ENCODE assay signal across 1 cellular context in genomic region chr6:43277643-43278523, GRCh38.
A peak's percentile ranks its signal among the peaks of the same experiment; 100 is the strongest.
TF ChIP-seq lines count a peak whose summit lies in the region.

No MANE protein-coding gene starts in this region.

TF ChIP-seq in HepG2, 621 proteins besides CTCF, POLR2A, EP300 and RAD21 (continued from another document and continues in another):
- TF ChIP-seq ZNF710 (CRISPR knock-in tag; IDR thresholded peaks at IDR 0.05; ENCODE audit: borderline replicate concordance): peak; percentile 34; the same call in 1 of the 2 replicates
- TF ChIP-seq CERS6 (CRISPR knock-in tag; IDR thresholded peaks at IDR 0.05): no peak
- peak; percentile 87 for TF ChIP-seq PAXIP1 (CRISPR knock-in tag; conservative IDR thresholded peaks at IDR 0.05)
- TF ChIP-seq NCOR1 (IDR thresholded peaks at IDR 0.05; ENCODE audit: borderline replicate concordance, low read length): peak; percentile 83
- TF ChIP-seq HNRNPH1 (optimal IDR thresholded peaks at IDR 0.05; ENCODE audit: low read depth, low read length): peak; percentile 63
- no peak for TF ChIP-seq HDAC6 (IDR thresholded peaks at IDR 0.05; ENCODE audit: low read depth, low read length)
- TF ChIP-seq PHF21A (CRISPR knock-in tag; IDR thresholded peaks at IDR 0.05): peak; percentile 52; the same call in 1 of the 2 replicates
- TF ChIP-seq YEATS4 (CRISPR knock-in tag; IDR thresholded peaks at IDR 0.05; ENCODE audit: borderline replicate concordance): 0 out of 2 replicates have a peak, but pooled peaks have one; percentile 1
- 0 out of 2 replicates have a peak, but pooled peaks have one; percentile 31 for TF ChIP-seq SP5 (CRISPR knock-in tag; IDR thresholded peaks at IDR 0.05; ENCODE audit: borderline replicate concordance, low read depth)
- TF ChIP-seq, protein P1, sequence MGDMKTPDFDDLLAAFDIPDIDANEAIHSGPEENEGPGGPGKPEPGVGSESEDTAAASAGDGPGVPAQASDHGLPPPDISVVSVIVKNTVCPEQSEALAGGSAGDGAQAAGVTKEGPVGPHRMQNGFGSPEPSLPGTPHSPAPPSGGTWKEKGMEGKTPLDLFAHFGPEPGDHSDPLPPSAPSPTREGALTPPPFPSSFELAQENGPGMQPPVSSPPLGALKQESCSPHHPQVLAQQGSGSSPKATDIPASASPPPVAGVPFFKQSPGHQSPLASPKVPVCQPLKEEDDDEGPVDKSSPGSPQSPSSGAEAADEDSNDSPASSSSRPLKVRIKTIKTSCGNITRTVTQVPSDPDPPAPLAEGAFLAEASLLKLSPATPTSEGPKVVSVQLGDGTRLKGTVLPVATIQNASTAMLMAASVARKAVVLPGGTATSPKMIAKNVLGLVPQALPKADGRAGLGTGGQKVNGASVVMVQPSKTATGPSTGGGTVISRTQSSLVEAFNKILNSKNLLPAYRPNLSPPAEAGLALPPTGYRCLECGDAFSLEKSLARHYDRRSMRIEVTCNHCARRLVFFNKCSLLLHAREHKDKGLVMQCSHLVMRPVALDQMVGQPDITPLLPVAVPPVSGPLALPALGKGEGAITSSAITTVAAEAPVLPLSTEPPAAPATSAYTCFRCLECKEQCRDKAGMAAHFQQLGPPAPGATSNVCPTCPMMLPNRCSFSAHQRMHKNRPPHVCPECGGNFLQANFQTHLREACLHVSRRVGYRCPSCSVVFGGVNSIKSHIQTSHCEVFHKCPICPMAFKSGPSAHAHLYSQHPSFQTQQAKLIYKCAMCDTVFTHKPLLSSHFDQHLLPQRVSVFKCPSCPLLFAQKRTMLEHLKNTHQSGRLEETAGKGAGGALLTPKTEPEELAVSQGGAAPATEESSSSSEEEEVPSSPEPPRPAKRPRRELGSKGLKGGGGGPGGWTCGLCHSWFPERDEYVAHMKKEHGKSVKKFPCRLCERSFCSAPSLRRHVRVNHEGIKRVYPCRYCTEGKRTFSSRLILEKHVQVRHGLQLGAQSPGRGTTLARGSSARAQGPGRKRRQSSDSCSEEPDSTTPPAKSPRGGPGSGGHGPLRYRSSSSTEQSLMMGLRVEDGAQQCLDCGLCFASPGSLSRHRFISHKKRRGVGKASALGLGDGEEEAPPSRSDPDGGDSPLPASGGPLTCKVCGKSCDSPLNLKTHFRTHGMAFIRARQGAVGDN (CRISPR knock-in tag; IDR thresholded peaks at IDR 0.05): peak; percentile 87
- TF ChIP-seq, protein P2, sequence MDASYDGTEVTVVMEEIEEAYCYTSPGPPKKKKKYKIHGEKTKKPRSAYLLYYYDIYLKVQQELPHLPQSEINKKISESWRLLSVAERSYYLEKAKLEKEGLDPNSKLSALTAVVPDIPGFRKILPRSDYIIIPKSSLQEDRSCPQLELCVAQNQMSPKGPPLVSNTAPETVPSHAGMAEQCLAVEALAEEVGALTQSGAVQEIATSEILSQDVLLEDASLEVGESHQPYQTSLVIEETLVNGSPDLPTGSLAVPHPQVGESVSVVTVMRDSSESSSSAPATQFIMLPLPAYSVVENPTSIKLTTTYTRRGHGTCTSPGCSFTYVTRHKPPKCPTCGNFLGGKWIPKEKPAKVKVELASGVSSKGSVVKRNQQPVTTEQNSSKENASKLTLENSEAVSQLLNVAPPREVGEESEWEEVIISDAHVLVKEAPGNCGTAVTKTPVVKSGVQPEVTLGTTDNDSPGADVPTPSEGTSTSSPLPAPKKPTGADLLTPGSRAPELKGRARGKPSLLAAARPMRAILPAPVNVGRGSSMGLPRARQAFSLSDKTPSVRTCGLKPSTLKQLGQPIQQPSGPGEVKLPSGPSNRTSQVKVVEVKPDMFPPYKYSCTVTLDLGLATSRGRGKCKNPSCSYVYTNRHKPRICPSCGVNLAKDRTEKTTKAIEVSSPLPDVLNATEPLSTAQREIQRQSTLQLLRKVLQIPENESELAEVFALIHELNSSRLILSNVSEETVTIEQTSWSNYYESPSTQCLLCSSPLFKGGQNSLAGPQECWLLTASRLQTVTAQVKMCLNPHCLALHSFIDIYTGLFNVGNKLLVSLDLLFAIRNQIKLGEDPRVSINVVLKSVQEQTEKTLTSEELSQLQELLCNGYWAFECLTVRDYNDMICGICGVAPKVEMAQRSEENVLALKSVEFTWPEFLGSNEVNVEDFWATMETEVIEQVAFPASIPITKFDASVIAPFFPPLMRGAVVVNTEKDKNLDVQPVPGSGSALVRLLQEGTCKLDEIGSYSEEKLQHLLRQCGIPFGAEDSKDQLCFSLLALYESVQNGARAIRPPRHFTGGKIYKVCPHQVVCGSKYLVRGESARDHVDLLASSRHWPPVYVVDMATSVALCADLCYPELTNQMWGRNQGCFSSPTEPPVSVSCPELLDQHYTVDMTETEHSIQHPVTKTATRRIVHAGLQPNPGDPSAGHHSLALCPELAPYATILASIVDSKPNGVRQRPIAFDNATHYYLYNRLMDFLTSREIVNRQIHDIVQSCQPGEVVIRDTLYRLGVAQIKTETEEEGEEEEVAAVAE (CRISPR knock-in tag; IDR thresholded peaks at IDR 0.05; ENCODE audit: borderline replicate concordance): no peak
- TF ChIP-seq SKI (IDR thresholded peaks at IDR 0.05; ENCODE audit: partially characterized antibody): peak; percentile 32
- TF ChIP-seq AGO1 (IDR thresholded peaks at IDR 0.05; ENCODE audit: low read depth, low read length, poor library complexity, severe bottlenecking): no peak
- 0 out of 2 replicates have a peak, but pooled peaks have one; percentile 35 for TF ChIP-seq NR2C2 (CRISPR knock-in tag; IDR thresholded peaks at IDR 0.05; ENCODE audit: borderline replicate concordance)
- TF ChIP-seq JUNB (CRISPR knock-in tag; IDR thresholded peaks at IDR 0.05; ENCODE audit: borderline replicate concordance): no peak
- TF ChIP-seq ZKSCAN5 (CRISPR knock-in tag; IDR thresholded peaks at IDR 0.05): peak; percentile 93
- no peak for TF ChIP-seq ZNF607 (CRISPR knock-in tag; IDR thresholded peaks at IDR 0.05; ENCODE audit: borderline replicate concordance)
- no peak for TF ChIP-seq KDM3A (CRISPR knock-in tag; IDR thresholded peaks at IDR 0.05; ENCODE audit: low read depth)
- peak; percentile 78; the same call in 1 of the 2 replicates for TF ChIP-seq HOXA3 (CRISPR knock-in tag; IDR thresholded peaks at IDR 0.05)
- no peak for TF ChIP-seq ZNF512 (CRISPR knock-in tag; IDR thresholded peaks at IDR 0.05)
- TF ChIP-seq KDM1A (CRISPR knock-in tag; IDR thresholded peaks at IDR 0.05): no peak
- no peak for TF ChIP-seq ZNF34 (CRISPR knock-in tag; IDR thresholded peaks at IDR 0.05; ENCODE audit: borderline replicate concordance)
- 0 out of 2 replicates have a peak, but pooled peaks have one; percentile 59 for TF ChIP-seq NFIB (CRISPR knock-in tag; IDR thresholded peaks at IDR 0.05; ENCODE audit: borderline replicate concordance)
- TF ChIP-seq MIER2 (CRISPR knock-in tag; IDR thresholded peaks at IDR 0.05): no peak
- TF ChIP-seq CBX5 (CRISPR knock-in tag; IDR thresholded peaks at IDR 0.05; ENCODE audit: borderline replicate concordance): peak; percentile 14; the same call in 1 of the 2 replicates
- TF ChIP-seq KDM5A (IDR thresholded peaks at IDR 0.05; ENCODE audit: borderline replicate concordance, low read length): no peak
- TF ChIP-seq, protein P3, sequence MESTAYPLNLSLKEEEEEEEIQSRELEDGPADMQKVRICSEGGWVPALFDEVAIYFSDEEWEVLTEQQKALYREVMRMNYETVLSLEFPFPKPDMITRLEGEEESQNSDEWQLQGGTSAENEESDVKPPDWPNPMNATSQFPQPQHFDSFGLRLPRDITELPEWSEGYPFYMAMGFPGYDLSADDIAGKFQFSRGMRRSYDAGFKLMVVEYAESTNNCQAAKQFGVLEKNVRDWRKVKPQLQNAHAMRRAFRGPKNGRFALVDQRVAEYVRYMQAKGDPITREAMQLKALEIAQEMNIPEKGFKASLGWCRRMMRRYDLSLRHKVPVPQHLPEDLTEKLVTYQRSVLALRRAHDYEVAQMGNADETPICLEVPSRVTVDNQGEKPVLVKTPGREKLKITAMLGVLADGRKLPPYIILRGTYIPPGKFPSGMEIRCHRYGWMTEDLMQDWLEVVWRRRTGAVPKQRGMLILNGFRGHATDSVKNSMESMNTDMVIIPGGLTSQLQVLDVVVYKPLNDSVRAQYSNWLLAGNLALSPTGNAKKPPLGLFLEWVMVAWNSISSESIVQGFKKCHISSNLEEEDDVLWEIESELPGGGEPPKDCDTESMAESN (CRISPR knock-in tag; conservative IDR thresholded peaks at IDR 0.05): peak; percentile 70; the same call in 1 of the 2 replicates
- no peak for TF ChIP-seq ZNF550 (CRISPR knock-in tag; IDR thresholded peaks at IDR 0.05; ENCODE audit: borderline replicate concordance)
- no peak for TF ChIP-seq MIXL1 (CRISPR knock-in tag; IDR thresholded peaks at IDR 0.05)
- no peak for TF ChIP-seq CHD4 (IDR thresholded peaks at IDR 0.05; ENCODE audit: borderline replicate concordance, low read length)
- no peak for TF ChIP-seq MTF2 (CRISPR knock-in tag; IDR thresholded peaks at IDR 0.05; ENCODE audit: borderline replicate concordance)
- no peak for TF ChIP-seq HHEX (CRISPR knock-in tag; IDR thresholded peaks at IDR 0.05)
- no peak for TF ChIP-seq CHD2 (IDR thresholded peaks at IDR 0.05; ENCODE audit: low read depth, low read length)
- no peak for TF ChIP-seq ZNF672 (CRISPR knock-in tag; IDR thresholded peaks at IDR 0.05)
- TF ChIP-seq, protein P4, sequence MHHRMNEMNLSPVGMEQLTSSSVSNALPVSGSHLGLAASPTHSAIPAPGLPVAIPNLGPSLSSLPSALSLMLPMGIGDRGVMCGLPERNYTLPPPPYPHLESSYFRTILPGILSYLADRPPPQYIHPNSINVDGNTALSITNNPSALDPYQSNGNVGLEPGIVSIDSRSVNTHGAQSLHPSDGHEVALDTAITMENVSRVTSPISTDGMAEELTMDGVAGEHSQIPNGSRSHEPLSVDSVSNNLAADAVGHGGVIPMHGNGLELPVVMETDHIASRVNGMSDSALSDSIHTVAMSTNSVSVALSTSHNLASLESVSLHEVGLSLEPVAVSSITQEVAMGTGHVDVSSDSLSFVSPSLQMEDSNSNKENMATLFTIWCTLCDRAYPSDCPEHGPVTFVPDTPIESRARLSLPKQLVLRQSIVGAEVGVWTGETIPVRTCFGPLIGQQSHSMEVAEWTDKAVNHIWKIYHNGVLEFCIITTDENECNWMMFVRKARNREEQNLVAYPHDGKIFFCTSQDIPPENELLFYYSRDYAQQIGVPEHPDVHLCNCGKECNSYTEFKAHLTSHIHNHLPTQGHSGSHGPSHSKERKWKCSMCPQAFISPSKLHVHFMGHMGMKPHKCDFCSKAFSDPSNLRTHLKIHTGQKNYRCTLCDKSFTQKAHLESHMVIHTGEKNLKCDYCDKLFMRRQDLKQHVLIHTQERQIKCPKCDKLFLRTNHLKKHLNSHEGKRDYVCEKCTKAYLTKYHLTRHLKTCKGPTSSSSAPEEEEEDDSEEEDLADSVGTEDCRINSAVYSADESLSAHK (CRISPR knock-in tag; IDR thresholded peaks at IDR 0.05; ENCODE audit: borderline replicate concordance): no peak
- TF ChIP-seq ZNF326 (CRISPR knock-in tag; IDR thresholded peaks at IDR 0.05; ENCODE audit: borderline replicate concordance): no peak
- no peak for TF ChIP-seq PHB2 (IDR thresholded peaks at IDR 0.05; ENCODE audit: partially characterized antibody)
- peak; percentile 81 for TF ChIP-seq RXRA (CRISPR knock-in tag; IDR thresholded peaks at IDR 0.05)
